1 cellular context compared by ENCODE assay signal in genomic region chr19:18802354-18802753, GRCh38.
TF ChIP-seq lines count a peak whose summit lies in the region.

No MANE protein-coding gene starts in this region.

TF ChIP-seq in IMR-90, 13 proteins besides CTCF, POLR2A, EP300 and RAD21:
- no peak for TF ChIP-seq NFE2L2 (IDR thresholded peaks at IDR 0.05; ENCODE audit: low read depth, low read length)
